ENCODE assay signal across 27 cellular contexts in the genomic region with DNA sequence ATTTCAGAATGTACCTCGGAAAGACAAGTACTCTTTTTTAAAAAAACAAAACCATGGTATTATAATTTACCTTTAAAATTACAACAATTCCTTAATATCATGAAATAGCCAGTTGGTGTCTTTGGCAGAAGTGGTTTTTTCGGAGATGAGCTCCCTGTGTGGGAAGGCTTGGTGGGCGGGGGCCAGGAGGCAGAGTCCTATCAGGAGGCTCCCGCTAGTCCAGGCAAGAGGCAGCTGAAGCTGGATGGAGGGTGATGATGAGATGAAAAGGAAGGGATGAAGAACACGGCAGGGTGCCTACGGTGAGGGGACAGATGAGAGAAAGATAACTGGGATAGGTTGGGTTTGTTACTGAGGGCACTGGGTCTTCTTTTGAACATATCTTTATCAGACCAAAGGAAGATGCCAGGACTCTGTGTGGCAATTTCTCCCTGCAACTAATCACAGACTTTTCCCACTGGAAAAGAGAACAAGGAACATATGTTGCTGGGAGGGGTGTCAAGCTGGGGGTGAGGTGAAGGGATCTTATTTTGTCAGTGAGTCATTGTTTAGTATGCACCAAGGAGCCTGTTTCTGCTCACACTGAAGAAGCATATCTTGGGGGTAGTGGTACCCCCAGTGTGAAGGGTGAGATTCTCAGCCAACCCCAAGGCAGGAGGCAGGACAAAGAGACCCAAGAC.
DNase-seq lines count a peak whose midpoint lies in the region; TF ChIP-seq lines count a peak whose summit lies in the region.
"Had no signal": no experiment of that assay in that cellular context is flagged by ENCODE, and none has a peak within 500 bp of the region (broad histone marks: within the 10 kb centered on the region; RNA-seq: fewer than 3 reads in every experiment).

No MANE protein-coding gene starts in this region.

- H3T11ph ChIP-seq in H9 (ENCODE audit: low read length): no peak overlapping the region

- no peak overlapping the region for H4K5ac ChIP-seq in H9 (ENCODE audit: insufficient read length, low read depth, low read length)

- H3K14ac ChIP-seq in H9 (ENCODE audit: insufficient read depth, low read length): no peak overlapping the region

- no peak overlapping the region for H2AFZ ChIP-seq in H9 (ENCODE audit: low read length)
- H2AFZ ChIP-seq in smooth muscle cell (ENCODE audit: low read depth): no peak overlapping the region
- H2AFZ ChIP-seq: GM23338, parathyroid adenoma, PC-9 had no signal

- peaks cover 12 to 13% of the 10 kb centered on the region in 2 experiments for H3K9me3 Mint-ChIP-seq in H9
- H3K9me3 Mint-ChIP-seq: CD4-positive, CD25-positive, alpha-beta regulatory T cell; dendritic cell treated with granulocyte-macrophage colony-stimulating factor and Interleukin-4, amounts not matched to agents 40 ng/mL and 50 ng/mL, for 4 days; natural killer cell; stimulated activated naive B cell treated with anti-CD40 and anti-IgM and Interleukin-4, amounts not matched to agents 10 μg/mL and 1 μg/mL and 100 μg/mL, for 72 hours; T-helper 2 cell treated with Interferon-gamma antibody and Interleukin-4, amounts not matched to agents 5 μg/mL and 100 μg/mL, for 36 hours had no signal

- TF ChIP-seq CTCF in H9 (conservative IDR thresholded peaks at IDR 0.05): no peak
- TF ChIP-seq CTCF in fibroblast of villous mesenchyme (IDR thresholded peaks at IDR 0.05; ENCODE audit: insufficient read depth, low read depth, low read length): no peak
- TF ChIP-seq CTCF in smooth muscle cell (IDR thresholded peaks at IDR 0.05; ENCODE audit: borderline replicate concordance, insufficient read depth, poor library complexity, severe bottlenecking): no peak

- peaks cover 16 to 35% (median 25%) of the 10 kb centered on the region in 3 experiments for H3K36me3 Mint-ChIP-seq in H9 (ENCODE audit: insufficient read depth in 1 of 3, low read depth in 3 of 3)

- H3K4me3 ChIP-seq in fibroblast of villous mesenchyme (ENCODE audit: low read depth, low read length) (no peak overlapping the region), HAP-1 (no peak overlapping the region), smooth muscle cell (no peak overlapping the region)
- H3K4me3 ChIP-seq: GM23338, heart left ventricle, PC-9 had no signal

- H3K9me3 ChIP-seq in H9 (ENCODE audit: control insufficient read depth, low read depth, low read length): no peaks in the 10 kb centered on the region
- no peaks in the 10 kb centered on the region; the same call in 1 of the 2 replicates for H3K9me3 ChIP-seq in HAP-1
- H3K9me3 ChIP-seq in smooth muscle cell (replicated peaks; ENCODE audit: low read depth): no peaks in the 10 kb centered on the region
- H3K9me3 ChIP-seq: heart left ventricle had no signal

- H3K27ac ChIP-seq in H9 (ENCODE audit: insufficient read length, low read depth, low read length): no peak overlapping the region
- no peak overlapping the region for H3K27ac ChIP-seq in smooth muscle cell (ENCODE audit: low read depth)
- H3K27ac ChIP-seq: heart left ventricle, parathyroid adenoma, PC-9 had no signal

- no peak overlapping the region for H2BK5ac ChIP-seq in H9 (ENCODE audit: insufficient read length, low read length)

- H3F3A ChIP-seq in smooth muscle cell (ENCODE audit: low read depth): no peaks in the 10 kb centered on the region

- no peak overlapping the region for H2AK5ac ChIP-seq in H9 (ENCODE audit: insufficient read length, low read length)

- no peak overlapping the region for H4K91ac ChIP-seq in H9 (ENCODE audit: insufficient read length, low read depth, low read length)

- DNase-seq in H9 (no peak), brain pericyte (ENCODE audit: low read depth, low spot score) (peak; percentile 67), fibroblast of villous mesenchyme (ENCODE audit: low read depth) (peak; percentile 20), posterior cingulate gyrus (peak in 8 of 10 donors; percentile 36 to 92 (median 57)), HAP-1 (ENCODE audit: low spot score in 2 of 2) (no peak), smooth muscle cell (lab: John Stamatoyannopoulos, UW; ENCODE audit: unreplicated experiment) (no peak), NOMO-1 treated with dmso at 0.1 percent for 144 hours (lab: John Stamatoyannopoulos, UW; ENCODE audit: unreplicated experiment) (no peak)
- DNase-seq: activated CD4-positive, alpha-beta T cell treated with anti-CD3 and anti-CD28 coated beads for 4 hours; activated naive CD4-positive, alpha-beta T cell; activated T-cell treated with anti-CD3 and anti-CD28 coated beads, Interleukin-2, amount 50 U/mL, for 1 hour; CD4-positive, CD25-positive, alpha-beta regulatory T cell; heart left ventricle; Kasumi-1; kidney; MV-4-11; natural killer cell; NCI-H1436 treated with DMSO at 0.1 percent for 48 hours; NCI-H524 treated with DMSO at 0.1 percent for 48 hours; NK-92 treated with Interleukin-12 subunit alpha and Interleukin-12 subunit beta, amount 100 ng/mL, for 24 hours; PC-9; right cardiac atrium; stimulated activated CD4-positive, alpha-beta T cell treated with anti-CD3 and anti-CD28 coated beads, Interleukin-12 subunit alpha, Interleukin-12 subunit beta, amount 100 ng/mL, for 4 hours; stimulated activated naive B cell treated with anti-CD40 and anti-IgM and Interleukin-4, amounts not matched to agents 10 μg/mL and 1 μg/mL and 100 μg/mL, for 72 hours had no signal

- H3K27ac Mint-ChIP-seq in H9: peak overlapping the region in 2 of 3 experiments; percentile 26 to 59; a peak in 2 of 7 replicates
- H3K27ac Mint-ChIP-seq: dendritic cell treated with granulocyte-macrophage colony-stimulating factor and Interleukin-4, amounts not matched to agents 40 ng/mL and 50 ng/mL, for 4 days; GM23338; natural killer cell; stimulated activated naive B cell treated with anti-CD40 and anti-IgM and Interleukin-4, amounts not matched to agents 10 μg/mL and 1 μg/mL and 100 μg/mL, for 72 hours; T-helper 2 cell treated with Interferon-gamma antibody and Interleukin-4, amounts not matched to agents 5 μg/mL and 100 μg/mL, for 36 hours had no signal

- no peaks in the 10 kb centered on the region for H3K27me3 Mint-ChIP-seq in H9 (ENCODE audit: low read depth)
- H3K27me3 Mint-ChIP-seq: CD4-positive, CD25-positive, alpha-beta regulatory T cell; dendritic cell treated with granulocyte-macrophage colony-stimulating factor and Interleukin-4, amounts not matched to agents 40 ng/mL and 50 ng/mL, for 4 days; stimulated activated naive B cell treated with anti-CD40 and anti-IgM and Interleukin-4, amounts not matched to agents 10 μg/mL and 1 μg/mL and 100 μg/mL, for 72 hours had no signal

- H2BK15ac ChIP-seq in H9 (ENCODE audit: low read depth, low read length): no peak overlapping the region

- H3K4me2 ChIP-seq in H9 (ENCODE audit: insufficient read depth, insufficient read length, low read length): no peak overlapping the region
- no peak overlapping the region for H3K4me2 ChIP-seq in smooth muscle cell
- H3K4me2 ChIP-seq: GM23338, PC-9 had no signal

- H3K4me3 Mint-ChIP-seq in H9: no peak overlapping the region
- H3K4me3 Mint-ChIP-seq: CD4-positive, CD25-positive, alpha-beta regulatory T cell; dendritic cell treated with granulocyte-macrophage colony-stimulating factor and Interleukin-4, amounts not matched to agents 40 ng/mL and 50 ng/mL, for 4 days; GM23338; natural killer cell; stimulated activated naive B cell treated with anti-CD40 and anti-IgM and Interleukin-4, amounts not matched to agents 10 μg/mL and 1 μg/mL and 100 μg/mL, for 72 hours; T-helper 2 cell treated with Interferon-gamma antibody and Interleukin-4, amounts not matched to agents 5 μg/mL and 100 μg/mL, for 36 hours had no signal

- H3K79me2 ChIP-seq in H9 (ENCODE audit: insufficient read depth, low read length) (no peaks in the 10 kb centered on the region), smooth muscle cell (ENCODE audit: low read depth) (no peaks in the 10 kb centered on the region)
- H3K79me2 ChIP-seq: parathyroid adenoma had no signal

- H2BK20ac ChIP-seq in H9 (ENCODE audit: low read depth, low read length, poor library complexity, severe bottlenecking): no peak overlapping the region

- H3K56ac ChIP-seq in H9 (ENCODE audit: insufficient read length, low read depth, low read length): no peak overlapping the region

- peaks cover 13 to 16% of the 10 kb centered on the region in 2 experiments for H3K4me1 Mint-ChIP-seq in H9
- H3K4me1 Mint-ChIP-seq: natural killer cell had no signal

- no peak overlapping the region for H3K18ac ChIP-seq in H9 (ENCODE audit: insufficient read length, low read depth, low read length)

- H3K9ac ChIP-seq in H9 (ENCODE audit: extremely low read depth, insufficient read length, low read length): no peak overlapping the region
- no peak overlapping the region for H3K9ac ChIP-seq in smooth muscle cell (ENCODE audit: low read depth)
- H3K9ac ChIP-seq: parathyroid adenoma had no signal

- no peak overlapping the region for H4K8ac ChIP-seq in H9 (replicated peaks; ENCODE audit: insufficient read length, low read depth, low read length)

- WGBS in H9 (ENCODE audit: extremely low coverage, insufficient read length, low lambda C conversion rate): no CpG with 5 or more reads among the region's 6 CpGs
- WGBS in smooth muscle cell (ENCODE audit: low lambda C conversion rate): 96% methylated on average over 6 of the region's 6 CpGs

- H3K23ac ChIP-seq in H9 (ENCODE audit: insufficient read length, low read depth, low read length): no peak overlapping the region

- in situ Hi-C loops in HAP-1 (cut with MboI; ENCODE audit: low sequenced_read_pairs): no loop called here

- H3K36me3 ChIP-seq in HAP-1 (replicated peaks) (peaks cover 16% of the 10 kb centered on the region), smooth muscle cell (ENCODE audit: low read depth) (peaks cover 4% of the 10 kb centered on the region)

- H3K79me1 ChIP-seq in H9 (ENCODE audit: insufficient read depth, low read depth, low read length, poor library complexity, severe bottlenecking): no peaks in the 10 kb centered on the region

- H3K23me2 ChIP-seq in H9 (ENCODE audit: insufficient read length, low read depth, low read length, poor library complexity, severe bottlenecking): no peaks in the 10 kb centered on the region

- H3K4ac ChIP-seq in H9 (ENCODE audit: low read depth, low read length): no peak overlapping the region

- no peak overlapping the region for H2BK120ac ChIP-seq in H9 (ENCODE audit: low read depth, low read length, poor library complexity, severe bottlenecking)

- no peaks in the 10 kb centered on the region for H4K20me1 ChIP-seq in H9 (ENCODE audit: control insufficient read depth, insufficient read depth, insufficient read length)
- no peaks in the 10 kb centered on the region for H4K20me1 ChIP-seq in smooth muscle cell (ENCODE audit: low read depth)

- intact Hi-C loops in posterior cingulate gyrus (cut with DNase I): no loop called here

- no peak overlapping the region for H2BK12ac ChIP-seq in H9 (ENCODE audit: insufficient read length, low read depth, low read length)

- H3K27me3 ChIP-seq in H9 (ENCODE audit: insufficient read depth, low read length) (no peaks in the 10 kb centered on the region), HAP-1 (ENCODE audit: low read depth) (no peaks in the 10 kb centered on the region), smooth muscle cell (ENCODE audit: low read depth) (no peaks in the 10 kb centered on the region)
- H3K27me3 ChIP-seq: heart left ventricle had no signal

- H3K4me1 ChIP-seq in H9 (ENCODE audit: insufficient read depth, low read length) (no peaks in the 10 kb centered on the region), HAP-1 (no peaks in the 10 kb centered on the region; the same call in 1 of the 2 replicates), smooth muscle cell (ENCODE audit: low read depth) (peaks cover 4% of the 10 kb centered on the region)

Comparison
In these comparisons a context has a peak if more than half of its experiments do, and no peak if none do; other contexts are left out.
1. DNase-seq: peak in brain pericyte (single experiment), fibroblast of villous mesenchyme (single experiment) and posterior cingulate gyrus (8 of 10); none in H9 (single experiment), HAP-1 (0 of 2), smooth muscle cell (single experiment) and NOMO-1 treated with dmso at 0.1 percent for 144 hours (single experiment).